In genomic region chr6:97282726-97283617, GRCh38 we compare ENCODE assay signal across 1 cellular context.
A peak's percentile ranks its signal among the peaks of the same experiment; 100 is the strongest.
TF ChIP-seq lines count a peak whose summit lies in the region.

Gene MMS22L, minus strand, starts transcription at chr6:97283216. Its CDS starts 739 bp downstream, at chr6:97282477.

TF ChIP-seq in HepG2, 621 proteins besides CTCF, POLR2A, EP300 and RAD21 (continued from another document and continues in another):
- TF ChIP-seq, protein P1, sequence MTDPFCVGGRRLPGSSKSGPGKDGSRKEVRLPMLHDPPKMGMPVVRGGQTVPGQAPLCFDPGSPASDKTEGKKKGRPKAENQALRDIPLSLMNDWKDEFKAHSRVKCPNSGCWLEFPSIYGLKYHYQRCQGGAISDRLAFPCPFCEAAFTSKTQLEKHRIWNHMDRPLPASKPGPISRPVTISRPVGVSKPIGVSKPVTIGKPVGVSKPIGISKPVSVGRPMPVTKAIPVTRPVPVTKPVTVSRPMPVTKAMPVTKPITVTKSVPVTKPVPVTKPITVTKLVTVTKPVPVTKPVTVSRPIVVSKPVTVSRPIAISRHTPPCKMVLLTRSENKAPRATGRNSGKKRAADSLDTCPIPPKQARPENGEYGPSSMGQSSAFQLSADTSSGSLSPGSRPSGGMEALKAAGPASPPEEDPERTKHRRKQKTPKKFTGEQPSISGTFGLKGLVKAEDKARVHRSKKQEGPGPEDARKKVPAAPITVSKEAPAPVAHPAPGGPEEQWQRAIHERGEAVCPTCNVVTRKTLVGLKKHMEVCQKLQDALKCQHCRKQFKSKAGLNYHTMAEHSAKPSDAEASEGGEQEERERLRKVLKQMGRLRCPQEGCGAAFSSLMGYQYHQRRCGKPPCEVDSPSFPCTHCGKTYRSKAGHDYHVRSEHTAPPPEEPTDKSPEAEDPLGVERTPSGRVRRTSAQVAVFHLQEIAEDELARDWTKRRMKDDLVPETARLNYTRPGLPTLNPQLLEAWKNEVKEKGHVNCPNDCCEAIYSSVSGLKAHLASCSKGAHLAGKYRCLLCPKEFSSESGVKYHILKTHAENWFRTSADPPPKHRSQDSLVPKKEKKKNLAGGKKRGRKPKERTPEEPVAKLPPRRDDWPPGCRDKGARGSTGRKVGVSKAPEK (CRISPR knock-in tag; IDR thresholded peaks at IDR 0.05; ENCODE audit: borderline replicate concordance) = no peak
- TF ChIP-seq KDM5B (CRISPR knock-in tag; IDR thresholded peaks at IDR 0.05; ENCODE audit: borderline replicate concordance) = peak; percentile 78; the same call in 1 of the 2 replicates
- no peak for TF ChIP-seq NONO (IDR thresholded peaks at IDR 0.05)
- TF ChIP-seq NONO (CRISPR knock-in tag; conservative IDR thresholded peaks at IDR 0.05) = 0 out of 2 replicates have a peak, but pooled peaks have one; percentile 49
- TF ChIP-seq ZNF670 (CRISPR knock-in tag; IDR thresholded peaks at IDR 0.05; ENCODE audit: borderline replicate concordance) = no peak
- no peak for TF ChIP-seq RFXANK (CRISPR knock-in tag; IDR thresholded peaks at IDR 0.05)
- TF ChIP-seq BCLAF1 (IDR thresholded peaks at IDR 0.05) = no peak
- no peak for TF ChIP-seq ZNF780A (CRISPR knock-in tag; IDR thresholded peaks at IDR 0.05)
- no peak for TF ChIP-seq NKX3-1 (CRISPR knock-in tag; IDR thresholded peaks at IDR 0.05)
- TF ChIP-seq JDP2 (CRISPR knock-in tag; IDR thresholded peaks at IDR 0.05; ENCODE audit: borderline replicate concordance) = no peak
- TF ChIP-seq, protein P2, sequence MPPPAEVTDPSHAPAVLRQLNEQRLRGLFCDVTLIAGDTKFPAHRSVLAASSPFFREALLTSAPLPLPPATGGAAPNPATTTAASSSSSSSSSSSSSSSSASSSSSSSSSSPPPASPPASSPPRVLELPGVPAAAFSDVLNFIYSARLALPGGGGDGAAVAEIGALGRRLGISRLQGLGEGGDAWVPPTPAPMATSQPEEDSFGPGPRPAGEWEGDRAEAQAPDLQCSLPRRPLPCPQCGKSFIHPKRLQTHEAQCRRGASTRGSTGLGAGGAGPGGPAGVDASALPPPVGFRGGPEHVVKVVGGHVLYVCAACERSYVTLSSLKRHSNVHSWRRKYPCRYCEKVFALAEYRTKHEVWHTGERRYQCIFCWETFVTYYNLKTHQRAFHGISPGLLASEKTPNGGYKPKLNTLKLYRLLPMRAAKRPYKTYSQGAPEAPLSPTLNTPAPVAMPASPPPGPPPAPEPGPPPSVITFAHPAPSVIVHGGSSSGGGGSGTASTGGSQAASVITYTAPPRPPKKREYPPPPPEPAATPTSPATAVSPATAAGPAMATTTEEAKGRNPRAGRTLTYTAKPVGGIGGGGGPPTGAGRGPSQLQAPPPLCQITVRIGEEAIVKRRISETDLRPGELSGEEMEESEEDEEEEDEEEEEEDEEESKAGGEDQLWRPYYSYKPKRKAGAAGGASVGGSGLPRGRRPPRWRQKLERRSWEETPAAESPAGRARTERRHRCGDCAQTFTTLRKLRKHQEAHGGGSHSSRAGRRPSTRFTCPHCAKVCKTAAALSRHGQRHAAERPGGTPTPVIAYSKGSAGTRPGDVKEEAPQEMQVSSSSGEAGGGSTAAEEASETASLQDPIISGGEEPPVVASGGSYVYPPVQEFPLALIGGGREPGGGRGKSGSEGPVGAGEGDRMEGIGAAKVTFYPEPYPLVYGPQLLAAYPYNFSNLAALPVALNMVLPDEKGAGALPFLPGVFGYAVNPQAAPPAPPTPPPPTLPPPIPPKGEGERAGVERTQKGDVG (CRISPR knock-in tag; IDR thresholded peaks at IDR 0.05; ENCODE audit: borderline replicate concordance) = no peak
- no peak for TF ChIP-seq HNRNPK (IDR thresholded peaks at IDR 0.05; ENCODE audit: low read depth, low read length, poor library complexity, severe bottlenecking)
- TF ChIP-seq THAP9 (CRISPR knock-in tag; IDR thresholded peaks at IDR 0.05; ENCODE audit: borderline replicate concordance) = peak; percentile 55; the same call in 1 of the 2 replicates
- TF ChIP-seq CHCHD3 (CRISPR knock-in tag; IDR thresholded peaks at IDR 0.05) = no peak
- TF ChIP-seq, protein P3, sequence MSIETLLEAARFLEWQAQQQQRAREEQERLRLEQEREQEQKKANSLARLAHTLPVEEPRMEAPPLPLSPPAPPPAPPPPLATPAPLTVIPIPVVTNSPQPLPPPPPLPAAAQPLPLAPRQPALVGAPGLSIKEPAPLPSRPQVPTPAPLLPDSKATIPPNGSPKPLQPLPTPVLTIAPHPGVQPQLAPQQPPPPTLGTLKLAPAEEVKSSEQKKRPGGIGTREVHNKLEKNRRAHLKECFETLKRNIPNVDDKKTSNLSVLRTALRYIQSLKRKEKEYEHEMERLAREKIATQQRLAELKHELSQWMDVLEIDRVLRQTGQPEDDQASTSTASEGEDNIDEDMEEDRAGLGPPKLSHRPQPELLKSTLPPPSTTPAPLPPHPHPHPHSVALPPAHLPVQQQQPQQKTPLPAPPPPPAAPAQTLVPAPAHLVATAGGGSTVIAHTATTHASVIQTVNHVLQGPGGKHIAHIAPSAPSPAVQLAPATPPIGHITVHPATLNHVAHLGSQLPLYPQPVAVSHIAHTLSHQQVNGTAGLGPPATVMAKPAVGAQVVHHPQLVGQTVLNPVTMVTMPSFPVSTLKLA (IDR thresholded peaks at IDR 0.05) = no peak
- peak; percentile 84 for TF ChIP-seq ZNF772 (CRISPR knock-in tag; IDR thresholded peaks at IDR 0.05)
- TF ChIP-seq SALL1 (CRISPR knock-in tag; IDR thresholded peaks at IDR 0.05) = peak; percentile 71
- TF ChIP-seq NR2F1 (CRISPR knock-in tag; IDR thresholded peaks at IDR 0.05) = no peak
- TF ChIP-seq KLF12 (CRISPR knock-in tag; IDR thresholded peaks at IDR 0.05; ENCODE audit: borderline replicate concordance) = no peak
- TF ChIP-seq MTF2 (CRISPR knock-in tag; IDR thresholded peaks at IDR 0.05; ENCODE audit: borderline replicate concordance) = no peak
- TF ChIP-seq SYNCRIP (IDR thresholded peaks at IDR 0.05; ENCODE audit: insufficient read depth, low read depth, low read length) = no peak
- peak; percentile 61; the same call in 1 of the 2 replicates for TF ChIP-seq KLF6 (CRISPR knock-in tag; IDR thresholded peaks at IDR 0.05)
- TF ChIP-seq ZNF431 (CRISPR knock-in tag; IDR thresholded peaks at IDR 0.05; ENCODE audit: borderline replicate concordance, low read depth) = 0 out of 2 replicates have a peak, but pooled peaks have one; percentile 30
- TF ChIP-seq SPEN (CRISPR knock-in tag; IDR thresholded peaks at IDR 0.05; ENCODE audit: low read depth) = peak; percentile 87; the same call in 1 of the 2 replicates
- TF ChIP-seq CREBL2 (CRISPR knock-in tag; IDR thresholded peaks at IDR 0.05; ENCODE audit: borderline replicate concordance) = no peak
- no peak for TF ChIP-seq ZNF33A (CRISPR knock-in tag; IDR thresholded peaks at IDR 0.05; ENCODE audit: borderline replicate concordance)
- no peak for TF ChIP-seq MAFG (CRISPR knock-in tag; IDR thresholded peaks at IDR 0.05)
- TF ChIP-seq HMG20B (CRISPR knock-in tag; conservative IDR thresholded peaks at IDR 0.05) = no peak
- TF ChIP-seq, protein P4, sequence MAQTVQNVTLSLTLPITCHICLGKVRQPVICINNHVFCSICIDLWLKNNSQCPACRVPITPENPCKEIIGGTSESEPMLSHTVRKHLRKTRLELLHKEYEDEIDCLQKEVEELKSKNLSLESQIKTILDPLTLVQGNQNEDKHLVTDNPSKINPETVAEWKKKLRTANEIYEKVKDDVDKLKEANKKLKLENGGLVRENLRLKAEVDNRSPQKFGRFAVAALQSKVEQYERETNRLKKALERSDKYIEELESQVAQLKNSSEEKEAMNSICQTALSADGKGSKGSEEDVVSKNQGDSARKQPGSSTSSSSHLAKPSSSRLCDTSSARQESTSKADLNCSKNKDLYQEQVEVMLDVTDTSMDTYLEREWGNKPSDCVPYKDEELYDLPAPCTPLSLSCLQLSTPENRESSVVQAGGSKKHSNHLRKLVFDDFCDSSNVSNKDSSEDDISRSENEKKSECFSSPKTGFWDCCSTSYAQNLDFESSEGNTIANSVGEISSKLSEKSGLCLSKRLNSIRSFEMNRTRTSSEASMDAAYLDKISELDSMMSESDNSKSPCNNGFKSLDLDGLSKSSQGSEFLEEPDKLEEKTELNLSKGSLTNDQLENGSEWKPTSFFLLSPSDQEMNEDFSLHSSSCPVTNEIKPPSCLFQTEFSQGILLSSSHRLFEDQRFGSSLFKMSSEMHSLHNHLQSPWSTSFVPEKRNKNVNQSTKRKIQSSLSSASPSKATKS (CRISPR knock-in tag; IDR thresholded peaks at IDR 0.05) = no peak
- TF ChIP-seq MLLT10 (CRISPR knock-in tag; IDR thresholded peaks at IDR 0.05) = no peak
- no peak for TF ChIP-seq MZF1 (CRISPR knock-in tag; IDR thresholded peaks at IDR 0.05; ENCODE audit: borderline replicate concordance)
- TF ChIP-seq ZNF713 (CRISPR knock-in tag; IDR thresholded peaks at IDR 0.05) = no peak
- TF ChIP-seq FIP1L1 (IDR thresholded peaks at IDR 0.05; ENCODE audit: borderline replicate concordance, insufficient read depth, low read depth, low read length) = no peak
- TF ChIP-seq ZNF879 (CRISPR knock-in tag; IDR thresholded peaks at IDR 0.05) = peak; percentile 66; the same call in 1 of the 2 replicates
- TF ChIP-seq PHF21A (CRISPR knock-in tag; IDR thresholded peaks at IDR 0.05) = peak; percentile 74
- peak; percentile 44; the same call in 1 of the 2 replicates for TF ChIP-seq ZBTB25 (CRISPR knock-in tag; IDR thresholded peaks at IDR 0.05)
- no peak for TF ChIP-seq ZNF24 (IDR thresholded peaks at IDR 0.05)
- TF ChIP-seq ZFP36L2 (CRISPR knock-in tag; IDR thresholded peaks at IDR 0.05) = no peak
- peak; percentile 97 for TF ChIP-seq YEATS2 (CRISPR knock-in tag; IDR thresholded peaks at IDR 0.05; ENCODE audit: borderline replicate concordance)
- no peak for TF ChIP-seq ZC3H4 (CRISPR knock-in tag; IDR thresholded peaks at IDR 0.05; ENCODE audit: borderline replicate concordance)
- TF ChIP-seq ONECUT2 (CRISPR knock-in tag; IDR thresholded peaks at IDR 0.05) = no peak
- TF ChIP-seq NFE2 (CRISPR knock-in tag; IDR thresholded peaks at IDR 0.05) = no peak
- TF ChIP-seq ATM (IDR thresholded peaks at IDR 0.05; ENCODE audit: borderline replicate concordance) = no peak
- no peak for TF ChIP-seq ZBTB7A (CRISPR knock-in tag; IDR thresholded peaks at IDR 0.05)
- no peak for TF ChIP-seq ZBTB38 (CRISPR knock-in tag; IDR thresholded peaks at IDR 0.05)
- TF ChIP-seq SP1 (IDR thresholded peaks at IDR 0.05) = peak; percentile 79; the same call in 1 of the 2 replicates
- TF ChIP-seq SP1 (CRISPR knock-in tag; IDR thresholded peaks at IDR 0.05) = peak; percentile 75
- no peak for TF ChIP-seq MTF1 (CRISPR knock-in tag; IDR thresholded peaks at IDR 0.05)
- TF ChIP-seq ZFP36L1 (CRISPR knock-in tag; IDR thresholded peaks at IDR 0.05) = no peak
- TF ChIP-seq SAFB2 (CRISPR knock-in tag; IDR thresholded peaks at IDR 0.05; ENCODE audit: borderline replicate concordance, low read depth) = no peak; the same call in 1 of the 2 replicates
- TF ChIP-seq ZNF143 (CRISPR knock-in tag; IDR thresholded peaks at IDR 0.05) = no peak
- no peak; the same call in 1 of the 2 replicates for TF ChIP-seq MEIS2 (CRISPR knock-in tag; IDR thresholded peaks at IDR 0.05)
- TF ChIP-seq ZNF543 (CRISPR knock-in tag; IDR thresholded peaks at IDR 0.05) = peak; percentile 70; the same call in 1 of the 2 replicates
